In the genomic region with DNA sequence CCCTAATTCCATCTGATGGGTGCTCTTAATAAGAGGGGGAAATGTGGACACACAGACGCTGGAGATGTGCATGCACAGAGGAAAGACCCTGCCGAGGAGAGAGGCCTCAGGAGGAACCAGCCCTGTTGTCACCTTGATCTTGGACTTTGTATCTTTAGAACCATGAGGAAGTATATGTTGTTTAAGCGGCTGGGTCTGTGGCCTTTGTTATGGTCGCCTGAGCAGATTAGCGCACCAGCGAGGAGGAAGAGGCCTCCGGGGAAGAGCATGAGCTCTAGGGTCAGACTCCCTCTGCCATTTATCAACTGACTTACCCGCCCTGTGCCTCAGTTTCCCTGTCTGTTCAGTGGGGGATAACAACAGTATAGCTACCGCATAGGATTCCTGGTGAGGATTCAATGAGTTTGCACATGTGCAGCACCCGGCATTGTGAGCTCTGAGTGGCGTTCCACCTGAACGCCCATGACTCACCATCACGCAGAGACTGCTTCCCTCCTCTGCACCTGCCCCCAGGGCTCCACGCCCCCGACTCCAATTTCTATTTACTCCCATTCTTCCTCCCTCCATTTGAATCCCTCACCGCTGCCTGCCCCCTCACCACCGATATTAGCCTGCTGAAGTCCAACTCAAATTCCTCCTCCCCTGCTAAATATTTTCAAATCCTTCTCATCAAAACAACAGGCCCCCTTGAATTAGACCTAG, we compare ENCODE assay signal across 10 cellular contexts.
DNase-seq lines count a peak whose midpoint lies in the region; ATAC-seq lines count a peak whose summit lies in the region.
"Had no signal": no experiment of that assay in that cellular context is flagged by ENCODE, and none has a peak within 500 bp of the region (broad histone marks: within the 10 kb centered on the region; RNA-seq: fewer than 3 reads in every experiment).

No MANE protein-coding gene starts in this region.

- DNase-seq in COR-L47 (lab: John Stamatoyannopoulos, UW) (peak; percentile 12), NCI-H146 (lab: John Stamatoyannopoulos, UW) (peak; percentile 90), SHP77 (lab: John Stamatoyannopoulos, UW) (peak; percentile 78 to 82), left kidney (ENCODE audit: low read depth, low spot score) (peak; percentile 86), HCEC 1CT (no peak), CD1c-positive myeloid dendritic cell (ENCODE audit: extremely low spot score) (no peak)
- DNase-seq: activated CD4-positive, CD25-positive, alpha-beta regulatory T cell treated with anti-CD3 and anti-CD28 coated beads, Interleukin-2, amount 50 U/mL, for 72 hours; stimulated activated naive CD8-positive, alpha-beta T cell treated with anti-CD3 and anti-CD28 coated beads, Interleukin-15, amount 100 ng/mL, for 72 hours had no signal

- no peak for ATAC-seq in GM18868 (IDR thresholded peaks at IDR 0.05; ENCODE audit: unreplicated experiment)
- ATAC-seq in GM19328 (IDR thresholded peaks at IDR 0.05; ENCODE audit: unreplicated experiment): no peak
- ATAC-seq: stimulated activated naive CD8-positive, alpha-beta T cell treated with anti-CD3 and anti-CD28 coated beads, Interleukin-15, amount 100 ng/mL, for 72 hours had no signal

Comparison
In these comparisons a context has a peak if more than half of its experiments do, and no peak if none do; other contexts are left out.
1. DNase-seq: peak in COR-L47 (single experiment), NCI-H146 (single experiment), SHP77 (2 of 2) and left kidney (single experiment); none in HCEC 1CT (single experiment) and CD1c-positive myeloid dendritic cell (single experiment).